ENCODE assay signal across 1 cellular context in the genomic region with DNA sequence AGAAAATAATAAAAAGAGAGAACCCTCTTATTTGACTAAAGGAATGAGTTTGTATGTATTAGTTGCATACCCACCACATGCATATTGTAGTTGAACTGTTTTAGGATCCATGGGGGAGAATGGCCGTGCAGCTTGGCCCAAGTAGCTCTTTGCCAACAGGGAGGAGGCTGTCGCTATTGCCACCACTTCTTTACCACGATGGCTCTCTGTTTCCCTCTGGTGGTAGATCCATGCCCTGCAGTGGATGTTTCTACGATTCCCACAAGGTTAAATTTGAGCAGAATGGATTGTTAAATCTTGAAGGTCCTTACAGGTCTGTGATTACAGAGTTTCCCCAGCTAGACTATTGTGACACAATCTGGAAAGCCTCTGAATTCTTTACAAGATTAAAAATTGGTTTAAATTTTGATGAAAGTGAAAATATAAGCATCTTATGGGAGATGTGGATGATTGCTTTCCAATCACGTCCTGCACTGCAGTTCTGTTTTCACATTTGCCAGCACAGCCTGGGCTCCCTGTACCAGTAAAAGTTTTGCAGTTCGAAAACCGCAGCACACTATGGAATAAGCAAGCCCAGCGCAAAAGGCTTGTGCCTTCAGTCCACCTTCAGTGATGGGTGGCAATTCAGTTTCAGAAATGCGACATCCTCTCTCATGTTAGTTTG.
TF ChIP-seq lines count a peak whose summit lies in the region.

No MANE protein-coding gene starts in this region.

TF ChIP-seq in GM23338, 12 proteins besides CTCF, POLR2A, EP300 and RAD21:
- TF ChIP-seq, protein P1, sequence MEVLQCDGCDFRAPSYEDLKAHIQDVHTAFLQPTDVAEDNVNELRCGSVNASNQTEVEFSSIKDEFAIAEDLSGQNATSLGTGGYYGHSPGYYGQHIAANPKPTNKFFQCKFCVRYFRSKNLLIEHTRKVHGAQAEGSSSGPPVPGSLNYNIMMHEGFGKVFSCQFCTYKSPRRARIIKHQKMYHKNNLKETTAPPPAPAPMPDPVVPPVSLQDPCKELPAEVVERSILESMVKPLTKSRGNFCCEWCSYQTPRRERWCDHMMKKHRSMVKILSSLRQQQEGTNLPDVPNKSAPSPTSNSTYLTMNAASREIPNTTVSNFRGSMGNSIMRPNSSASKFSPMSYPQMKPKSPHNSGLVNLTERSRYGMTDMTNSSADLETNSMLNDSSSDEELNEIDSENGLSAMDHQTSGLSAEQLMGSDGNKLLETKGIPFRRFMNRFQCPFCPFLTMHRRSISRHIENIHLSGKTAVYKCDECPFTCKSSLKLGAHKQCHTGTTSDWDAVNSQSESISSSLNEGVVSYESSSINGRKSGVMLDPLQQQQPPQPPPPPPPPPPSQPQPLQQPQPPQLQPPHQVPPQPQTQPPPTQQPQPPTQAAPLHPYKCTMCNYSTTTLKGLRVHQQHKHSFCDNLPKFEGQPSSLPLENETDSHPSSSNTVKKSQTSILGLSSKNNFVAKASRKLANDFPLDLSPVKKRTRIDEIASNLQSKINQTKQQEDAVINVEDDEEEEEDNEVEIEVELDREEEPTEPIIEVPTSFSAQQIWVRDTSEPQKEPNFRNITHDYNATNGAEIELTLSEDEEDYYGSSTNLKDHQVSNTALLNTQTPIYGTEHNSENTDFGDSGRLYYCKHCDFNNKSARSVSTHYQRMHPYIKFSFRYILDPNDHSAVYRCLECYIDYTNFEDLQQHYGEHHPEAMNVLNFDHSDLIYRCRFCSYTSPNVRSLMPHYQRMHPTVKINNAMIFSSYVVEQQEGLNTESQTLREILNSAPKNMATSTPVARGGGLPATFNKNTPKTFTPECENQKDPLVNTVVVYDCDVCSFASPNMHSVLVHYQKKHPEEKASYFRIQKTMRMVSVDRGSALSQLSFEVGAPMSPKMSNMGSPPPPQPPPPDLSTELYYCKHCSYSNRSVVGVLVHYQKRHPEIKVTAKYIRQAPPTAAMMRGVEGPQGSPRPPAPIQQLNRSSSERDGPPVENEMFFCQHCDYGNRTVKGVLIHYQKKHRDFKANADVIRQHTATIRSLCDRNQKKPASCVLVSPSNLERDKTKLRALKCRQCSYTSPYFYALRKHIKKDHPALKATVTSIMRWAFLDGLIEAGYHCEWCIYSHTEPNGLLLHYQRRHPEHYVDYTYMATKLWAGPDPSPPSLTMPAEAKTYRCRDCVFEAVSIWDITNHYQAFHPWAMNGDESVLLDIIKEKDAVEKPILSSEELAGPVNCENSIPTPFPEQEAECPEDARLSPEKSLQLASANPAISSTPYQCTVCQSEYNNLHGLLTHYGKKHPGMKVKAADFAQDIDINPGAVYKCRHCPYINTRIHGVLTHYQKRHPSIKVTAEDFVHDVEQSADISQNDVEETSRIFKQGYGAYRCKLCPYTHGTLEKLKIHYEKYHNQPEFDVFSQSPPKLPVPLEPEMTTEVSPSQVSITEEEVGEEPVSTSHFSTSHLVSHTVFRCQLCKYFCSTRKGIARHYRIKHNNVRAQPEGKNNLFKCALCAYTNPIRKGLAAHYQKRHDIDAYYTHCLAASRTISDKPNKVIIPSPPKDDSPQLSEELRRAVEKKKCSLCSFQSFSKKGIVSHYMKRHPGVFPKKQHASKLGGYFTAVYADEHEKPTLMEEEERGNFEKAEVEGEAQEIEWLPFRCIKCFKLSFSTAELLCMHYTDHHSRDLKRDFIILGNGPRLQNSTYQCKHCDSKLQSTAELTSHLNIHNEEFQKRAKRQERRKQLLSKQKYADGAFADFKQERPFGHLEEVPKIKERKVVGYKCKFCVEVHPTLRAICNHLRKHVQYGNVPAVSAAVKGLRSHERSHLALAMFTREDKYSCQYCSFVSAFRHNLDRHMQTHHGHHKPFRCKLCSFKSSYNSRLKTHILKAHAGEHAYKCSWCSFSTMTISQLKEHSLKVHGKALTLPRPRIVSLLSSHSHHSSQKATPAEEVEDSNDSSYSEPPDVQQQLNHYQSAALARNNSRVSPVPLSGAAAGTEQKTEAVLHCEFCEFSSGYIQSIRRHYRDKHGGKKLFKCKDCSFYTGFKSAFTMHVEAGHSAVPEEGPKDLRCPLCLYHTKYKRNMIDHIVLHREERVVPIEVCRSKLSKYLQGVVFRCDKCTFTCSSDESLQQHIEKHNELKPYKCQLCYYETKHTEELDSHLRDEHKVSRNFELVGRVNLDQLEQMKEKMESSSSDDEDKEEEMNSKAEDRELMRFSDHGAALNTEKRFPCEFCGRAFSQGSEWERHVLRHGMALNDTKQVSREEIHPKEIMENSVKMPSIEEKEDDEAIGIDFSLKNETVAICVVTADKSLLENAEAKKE (CRISPR knock-in tag; IDR thresholded peaks at IDR 0.05) = no peak
- TF ChIP-seq ZNF114 (CRISPR knock-in tag; IDR thresholded peaks at IDR 0.05) = no peak
- no peak for TF ChIP-seq JUNB (IDR thresholded peaks at IDR 0.05; ENCODE audit: unreplicated experiment)
